Comparison of ENCODE assay signal across 8 cellular contexts in the genomic region with DNA sequence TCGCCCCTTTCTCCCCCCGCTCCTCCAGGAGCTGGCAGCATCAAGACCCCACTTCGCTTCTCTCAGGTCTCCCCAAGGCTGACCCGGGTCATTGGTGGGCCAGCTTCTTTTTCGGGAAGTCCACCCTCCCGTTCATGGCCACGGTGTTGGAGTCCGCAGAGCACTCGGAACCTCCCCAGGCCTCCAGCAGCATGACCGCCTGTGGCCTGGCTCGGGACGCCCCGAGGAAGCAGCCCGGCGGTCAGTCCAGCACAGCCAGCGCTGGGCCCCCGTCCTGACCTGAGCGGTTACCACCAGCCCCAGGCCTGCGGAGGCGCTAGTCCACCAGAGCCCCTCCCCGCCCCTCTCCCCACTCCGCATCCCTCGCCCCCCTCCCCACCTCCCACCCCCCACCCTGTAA. TPM values are rescaled to one million over a fixed set of nuclear protein-coding genes. Genes with fewer than 3 reads are reported as not detected.
DNase-seq lines count a peak whose midpoint lies in the region; ATAC-seq and TF ChIP-seq lines count a peak whose summit lies in the region.

No MANE protein-coding gene starts in this region.

- H3K27me3 ChIP-seq in BJ (ENCODE audit: control insufficient read depth, insufficient read depth, low read length): no peaks in the 10 kb centered on the region
- H3K27me3 ChIP-seq in PC-9 (ENCODE audit: insufficient read depth, low read depth): no peaks in the 10 kb centered on the region

- H3K4me1 ChIP-seq in PC-9 (replicated peaks; ENCODE audit: insufficient read depth): peaks cover 7% of the 10 kb centered on the region; the same call in 1 of the 2 replicates

- peaks cover 13% of the 10 kb centered on the region for H3K36me3 Mint-ChIP-seq in nephron (ENCODE audit: low read depth)

- no peak overlapping the region for H2AFZ ChIP-seq in PC-9

- no TSS peak for BruUV-seq in PC-9 (replicated peaks; lab: Mats Ljungman, UMichigan)

- peaks cover 7% of the 10 kb centered on the region for H3K79me2 ChIP-seq in PC-9 (ENCODE audit: low read depth)

- intact Hi-C loops in PC-9 (cut with micrococcal nuclease; ENCODE audit: unreplicated experiment) (loop anchor here (2.0 kb wide), 1 partner anchor 31 kb away; no protein-coding TSS in a partner anchor), head of caudate nucleus (cut with DNase I) (no loop called here)

- POLR2A ChIA-PET in BJ (lab: Charles Lee): interaction anchor here (0.6 kb wide), 1 partner anchor 21 kb away, joined by 3 read pairs; no protein-coding TSS in a partner anchor
- POLR2A ChIA-PET in PC-9 (lab: Charles Lee; ENCODE audit: unreplicated experiment): interaction anchor here (0.5 to 1.1 kb wide), 3 partner anchors 10 to 219 kb away, joined by 3 to 5 read pairs (median 5); a partner anchor contains a TSS

- peaks cover 13% of the 10 kb centered on the region for H3K36me3 ChIP-seq in BJ (ENCODE audit: control insufficient read depth, insufficient read depth, low read length)
- peaks cover 18% of the 10 kb centered on the region for H3K36me3 ChIP-seq in PC-9 (ENCODE audit: low read depth)

- H3F3A ChIP-seq in PC-9 (ENCODE audit: insufficient read depth, low read depth): peaks cover 42% of the 10 kb centered on the region; the same call in 1 of the 2 replicates

- no peak for ATAC-seq in GM21528 (IDR thresholded peaks at IDR 0.05; ENCODE audit: low FRiP score, unreplicated experiment)
- ATAC-seq in activated CD4-positive, CD25-positive, alpha-beta regulatory T cell treated with anti-CD3 and anti-CD28 coated beads, Interleukin-2, amount 50 U/mL, for 24 hours: no peak
- ATAC-seq in GM18870 (IDR thresholded peaks at IDR 0.05; ENCODE audit: unreplicated experiment): no peak

- CTCF ChIA-PET in BJ (lab: Yijun Ruan, JAX): interaction anchor here (0.5 to 2.6 kb wide), 9 partner anchors 9 to 453 kb away, joined by 3 to 13 read pairs (median 4); a partner anchor contains a TSS
- CTCF ChIA-PET in PC-9 (lab: Charles Lee): interaction anchor here (0.9 to 1.3 kb wide), 2 partner anchors 16 to 80 kb away, joined by 3 to 4 read pairs; no protein-coding TSS in a partner anchor

- peaks cover 4% of the 10 kb centered on the region for H3K27me3 Mint-ChIP-seq in nephron (ENCODE audit: low read depth)

- no peaks in the 10 kb centered on the region for H3K9me3 Mint-ChIP-seq in nephron

- H3K4me3 ChIP-seq in BJ (ENCODE audit: low read depth, low read length) (peak overlapping the region; percentile 93), PC-9 (peak overlapping the region; percentile 99)

- H3K9me2 ChIP-seq in PC-9 (ENCODE audit: insufficient read depth): no peaks in the 10 kb centered on the region

- H3K27ac ChIP-seq in PC-9: no peak overlapping the region
- H3K27ac ChIP-seq in epithelial cell of prostate: peak overlapping the region; percentile 89

- no peaks in the 10 kb centered on the region; the same call in 1 of the 2 replicates for H4K20me1 ChIP-seq in PC-9 (ENCODE audit: insufficient read depth)

- TF ChIP-seq CTCF in BJ (IDR thresholded peaks at IDR 0.05; ENCODE audit: insufficient read depth, low read depth, low read length) (no peak), PC-9 (conservative IDR thresholded peaks at IDR 0.05) (no peak), nephron (IDR thresholded peaks at IDR 0.05; ENCODE audit: unreplicated experiment in 3 of 3) (no peak)

- peaks cover 11% of the 10 kb centered on the region for H3K9me3 ChIP-seq in PC-9 (ENCODE audit: insufficient read depth, low read depth)

- H3K27ac Mint-ChIP-seq in nephron: peak overlapping the region in 2 of 3 experiments; percentile 48 to 60

- peak overlapping the region; percentile 90 to 92 (median 91) for H3K4me3 Mint-ChIP-seq in nephron

- H3K4me2 ChIP-seq in PC-9: peak overlapping the region; percentile 100

- DNase-seq in BJ (ENCODE audit: low read depth) (no peak), PC-9 (no peak), epithelial cell of prostate (ENCODE audit: low read depth, low spot score) (no peak), head of caudate nucleus (no peak)

- H3K4me1 Mint-ChIP-seq in nephron: peaks cover 12% of the 10 kb centered on the region

RNA-seq across cellular contexts. Expression of a gene that starts 1.0 kb away (rescaled TPM):
- polyA plus RNA-seq in BJ (2011; rRNA removed): 16.5 and 26.9 TPM in 2 replicates
- polyA minus RNA-seq in BJ (2011; rRNA and poly(A)+ RNA removed): 21.1 and 55.6 TPM in 2 replicates
- 243 and 253 TPM in 2 replicates for total RNA-seq in PC-9 (2021)

RNA-seq across cellular contexts. Expression of a gene that starts 15.6 kb away (rescaled TPM):
- 0.05 and 0.07 TPM in 2 replicates for polyA plus RNA-seq in BJ (2011; rRNA removed)
- not detected in 2 replicates for polyA minus RNA-seq in BJ (2011; rRNA and poly(A)+ RNA removed)
- total RNA-seq in PC-9 (2021): 12.9 and 13.3 TPM in 2 replicates

RNA-seq across cellular contexts. Expression of a gene that starts 22.7 kb away (rescaled TPM):
- polyA plus RNA-seq in BJ (2011; rRNA removed): 8.3 and 9.4 TPM in 2 replicates
- 6.7 and 12.0 TPM in 2 replicates for polyA minus RNA-seq in BJ (2011; rRNA and poly(A)+ RNA removed)
- total RNA-seq in PC-9 (2021): 75.2 and 90.2 TPM in 2 replicates

RNA-seq across cellular contexts. Expression of a gene that starts 25.9 kb away (rescaled TPM):
- polyA plus RNA-seq in BJ (2011; rRNA removed): not detected in 2 replicates
- polyA minus RNA-seq in BJ (2011; rRNA and poly(A)+ RNA removed): not detected in 2 replicates
- 1.2 TPM in 2 replicates for total RNA-seq in PC-9 (2021)

RNA-seq across cellular contexts. Expression of a gene that starts 32.4 kb away (rescaled TPM):
- polyA plus RNA-seq in BJ (2011; rRNA removed): 0.26 and 0.76 TPM in 2 replicates
- 0.15 and 0.19 TPM in 2 replicates for polyA minus RNA-seq in BJ (2011; rRNA and poly(A)+ RNA removed)
- 7.7 and 10.6 TPM in 2 replicates for total RNA-seq in PC-9 (2021)
